In genomic region chr11:73324116-73324515, GRCh38 we compare ENCODE assay signal across 1 cellular context.
A peak's percentile ranks its signal among the peaks of the same experiment; 100 is the strongest.
TF ChIP-seq lines count a peak whose summit lies in the region.

No MANE protein-coding gene starts in this region.

TF ChIP-seq in HepG2, 621 proteins besides CTCF, POLR2A, EP300 and RAD21:
- 0 out of 2 replicates have a peak, but pooled peaks have one; percentile 2 for TF ChIP-seq ZFX (CRISPR knock-in tag; IDR thresholded peaks at IDR 0.05; ENCODE audit: low read depth)
- TF ChIP-seq NFE2L1 (CRISPR knock-in tag; IDR thresholded peaks at IDR 0.05; ENCODE audit: borderline replicate concordance): no peak
- TF ChIP-seq ZBTB37 (CRISPR knock-in tag; IDR thresholded peaks at IDR 0.05): no peak
- TF ChIP-seq UBTF (CRISPR knock-in tag; IDR thresholded peaks at IDR 0.05): no peak
- TF ChIP-seq KLF13 (CRISPR knock-in tag; IDR thresholded peaks at IDR 0.05): 0 out of 2 replicates have a peak, but pooled peaks have one; percentile 25
- TF ChIP-seq AKNA (CRISPR knock-in tag; IDR thresholded peaks at IDR 0.05; ENCODE audit: borderline replicate concordance): no peak
- TF ChIP-seq ZNF788 (CRISPR knock-in tag; IDR thresholded peaks at IDR 0.05; ENCODE audit: borderline replicate concordance): no peak
- TF ChIP-seq MTERF4 (CRISPR knock-in tag; IDR thresholded peaks at IDR 0.05): no peak
- TF ChIP-seq MAF1 (CRISPR knock-in tag; IDR thresholded peaks at IDR 0.05; ENCODE audit: borderline replicate concordance): no peak
- TF ChIP-seq ZNF883 (CRISPR knock-in tag; IDR thresholded peaks at IDR 0.05; ENCODE audit: not compliant biosample characterization): no peak
- TF ChIP-seq HNF1B (CRISPR knock-in tag; IDR thresholded peaks at IDR 0.05): no peak
